ENCODE assay signal across 10 cellular contexts in the genomic region with DNA sequence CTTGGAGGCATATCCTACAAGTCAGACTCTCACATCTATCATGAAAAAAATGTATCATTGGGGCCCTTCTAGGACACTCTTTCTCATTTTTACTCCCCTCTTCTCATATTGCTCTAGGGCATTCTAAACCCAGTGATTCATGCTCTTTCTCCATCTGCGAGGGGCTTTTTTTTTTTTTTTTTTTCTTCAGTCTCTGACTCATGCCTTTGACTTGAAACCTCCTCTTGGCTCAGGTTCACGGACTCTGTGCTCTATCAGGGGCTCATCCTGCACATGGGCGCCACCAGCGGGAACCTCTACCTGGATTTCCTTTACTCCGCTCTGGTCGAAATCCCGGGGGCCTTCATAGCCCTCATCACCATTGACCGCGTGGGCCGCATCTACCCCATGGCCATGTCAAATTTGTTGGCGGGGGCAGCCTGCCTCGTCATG.
DNase-seq lines count a peak whose midpoint lies in the region; ATAC-seq lines count a peak whose summit lies in the region.
"Had no signal": no experiment of that assay in that cellular context is flagged by ENCODE, and none has a peak within 500 bp of the region (broad histone marks: within the 10 kb centered on the region; RNA-seq: fewer than 3 reads in every experiment).

No MANE protein-coding gene starts in this region.

- DNase-seq in HCEC 1CT (peak; percentile 82), T1000 (lab: John Stamatoyannopoulos, UW) (peak; percentile 40), foreskin melanocyte (peak; percentile 46), NCI-H2227 treated with DMSO at 0.1 percent for 48 hours (lab: John Stamatoyannopoulos, UW) (no peak), hypothalamus (lab: John Stamatoyannopoulos, UW) (no peak)
- DNase-seq in stimulated activated naive CD8-positive, alpha-beta T cell treated with anti-CD3 and anti-CD28 coated beads, Interleukin-15, Interleukin-2, amounts not matched to agents 100 U/mL and 50 U/mL, for 24 hours: no peak
- DNase-seq: activated CD4-positive, alpha-beta memory T cell treated with anti-CD3 and anti-CD28 coated beads, Interleukin-2, amount 10 ng/mL, durations not matched to agents 7 days and 5 days; effector CD8-positive, alpha-beta T cell had no signal

- ATAC-seq in stimulated activated naive CD8-positive, alpha-beta T cell treated with anti-CD3 and anti-CD28 coated beads, Interleukin-15, Interleukin-2, amounts not matched to agents 100 U/mL and 50 U/mL, for 24 hours: peak; percentile 57
- no peak for ATAC-seq in GM18861 (IDR thresholded peaks at IDR 0.05; ENCODE audit: unreplicated experiment)
- ATAC-seq: Panc1 had no signal

Comparison
In these comparisons a context has a peak if more than half of its experiments do, and no peak if none do; other contexts are left out.
1. DNase-seq: peak in HCEC 1CT (single experiment), T1000 (single experiment) and foreskin melanocyte (single experiment); none in stimulated activated naive CD8-positive, alpha-beta T cell treated with anti-CD3 and anti-CD28 coated beads, Interleukin-15, Interleukin-2, amounts not matched to agents 100 U/mL and 50 U/mL, for 24 hours (single experiment), NCI-H2227 treated with DMSO at 0.1 percent for 48 hours (single experiment) and hypothalamus (0 of 51).